Comparison of ENCODE assay signal across 9 cellular contexts in the genomic region with DNA sequence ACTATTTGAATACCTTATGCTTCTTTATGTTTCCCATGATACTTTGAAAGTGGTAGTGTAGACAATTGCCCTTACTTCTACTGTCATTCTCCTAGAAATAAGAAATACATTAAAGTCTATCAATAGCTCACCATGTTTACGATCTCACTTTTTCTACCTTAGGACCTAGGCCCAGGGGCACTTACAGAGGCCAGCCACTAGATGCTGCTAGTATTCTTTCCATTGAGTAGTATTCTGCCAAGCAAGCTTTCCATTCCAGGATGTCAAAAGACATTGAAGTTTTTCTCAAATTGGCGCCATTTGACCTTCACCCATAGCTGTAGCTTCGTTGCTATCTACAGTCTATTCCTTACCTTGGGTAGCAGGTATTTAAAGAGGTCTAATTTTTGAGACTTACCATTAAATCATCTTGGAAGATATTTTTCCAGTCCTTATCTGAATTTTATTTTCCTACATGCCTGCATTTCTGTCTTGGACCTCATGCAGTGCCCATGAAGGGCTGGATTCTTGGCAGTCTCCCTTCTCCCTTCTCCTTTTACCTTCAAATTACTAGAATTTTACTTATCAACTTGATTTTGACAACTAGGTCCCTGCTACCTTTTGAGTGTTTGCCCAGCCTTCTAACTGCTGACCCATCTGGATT.
DNase-seq lines count a peak whose midpoint lies in the region; ATAC-seq and TF ChIP-seq lines count a peak whose summit lies in the region.
"Had no signal": no experiment of that assay in that cellular context is flagged by ENCODE, and none has a peak within 500 bp of the region (broad histone marks: within the 10 kb centered on the region; RNA-seq: fewer than 3 reads in every experiment).

No MANE protein-coding gene starts in this region.

- H3K9ac ChIP-seq in SK-N-MC (ENCODE audit: insufficient read length) = no peak overlapping the region
- H3K9ac ChIP-seq: BLaER1 had no signal

- ATAC-seq in HG02623 (IDR thresholded peaks at IDR 0.05; ENCODE audit: unreplicated experiment) = peak; percentile 87

- no peak overlapping the region for H3K27ac ChIP-seq in SK-N-MC
- H3K27ac ChIP-seq: BLaER1 had no signal

- no peaks in the 10 kb centered on the region for H3K36me3 ChIP-seq in SK-N-MC (ENCODE audit: insufficient read depth, low read length)
- H3K36me3 ChIP-seq: BLaER1 had no signal

- no peaks in the 10 kb centered on the region for H3K9me3 ChIP-seq in SK-N-MC (ENCODE audit: low read depth, low read length)
- H3K9me3 ChIP-seq: BLaER1 had no signal

- peak; percentile 58 for DNase-seq in NCI-H1436 (lab: John Stamatoyannopoulos, UW)
- DNase-seq in NCI-H1436 treated with DMSO at 0.1 percent for 48 hours (lab: John Stamatoyannopoulos, UW) = no peak
- DNase-seq in NCI-H1092 treated with DMSO at 0.1 percent for 48 hours (lab: John Stamatoyannopoulos, UW) = peak; percentile 75
- peak; percentile 60 for DNase-seq in SK-N-MC (ENCODE audit: low read depth, low spot score)
- peak; percentile 55 for DNase-seq in fibroblast of pulmonary artery (ENCODE audit: low read depth)
- peak; percentile 49 for DNase-seq in renal cortical epithelial cell (ENCODE audit: low read depth)
- no peak for DNase-seq in DMS79 treated with DMSO at 0.1 percent for 48 hours (lab: John Stamatoyannopoulos, UW)

- no peak overlapping the region for H3K4me3 ChIP-seq in SK-N-MC
- H3K4me3 ChIP-seq in fibroblast of pulmonary artery (replicated peaks; ENCODE audit: low read depth, low read length) = no peak overlapping the region
- H3K4me3 ChIP-seq: BLaER1 had no signal

- TF ChIP-seq CTCF in fibroblast of pulmonary artery (IDR thresholded peaks at IDR 0.05; ENCODE audit: low read length, missing control alignments) = peak; percentile 95

Comparison
In these comparisons a context has a peak if more than half of its experiments do, and no peak if none do; other contexts are left out.
1. DNase-seq: peak in NCI-H1436 (single experiment), NCI-H1092 treated with DMSO at 0.1 percent for 48 hours (single experiment), SK-N-MC (single experiment), fibroblast of pulmonary artery (single experiment) and renal cortical epithelial cell (single experiment); none in NCI-H1436 treated with DMSO at 0.1 percent for 48 hours (single experiment) and DMS79 treated with DMSO at 0.1 percent for 48 hours (single experiment).